In genomic region chr11:94513091-94513490, GRCh38 we compare ENCODE assay signal across 8 cellular contexts. TPM values are rescaled to one million over a fixed set of nuclear protein-coding genes. Genes with fewer than 3 reads are reported as not detected.
A peak's percentile ranks its signal among the peaks of the same experiment; 100 is the strongest.
DNase-seq lines count a peak whose midpoint lies in the region; ATAC-seq, FAIRE-seq and TF ChIP-seq lines count a peak whose summit lies in the region.
"Had no signal": no experiment of that assay in that cellular context is flagged by ENCODE, and none has a peak within 500 bp of the region (broad histone marks: within the 10 kb centered on the region; RNA-seq: fewer than 3 reads in every experiment).

No MANE protein-coding gene starts in this region.

- H3K27me3 ChIP-seq in astrocyte (ENCODE audit: insufficient read depth, low read length) = peaks cover 12% of the 10 kb centered on the region
- H3K27me3 ChIP-seq in osteoblast (ENCODE audit: insufficient read depth, low read length) = peaks cover 11% of the 10 kb centered on the region

- H3K27me3 Mint-ChIP-seq in astrocyte (ENCODE audit: low read depth, unreplicated experiment) = peaks cover 6% of the 10 kb centered on the region

- H3K4me3 Mint-ChIP-seq in astrocyte (ENCODE audit: unreplicated experiment) = no peak overlapping the region

- peak; percentile 67 for FAIRE-seq in GM19239 (lab: Jason Lieb, UNC)
- FAIRE-seq in astrocyte (lab: Jason Lieb, UNC) = no peak

- H3K4me1 ChIP-seq in astrocyte (ENCODE audit: insufficient read depth, low read length) = no peaks in the 10 kb centered on the region
- peaks cover 4% of the 10 kb centered on the region for H3K4me1 ChIP-seq in osteoblast (ENCODE audit: insufficient read depth, low read length)

- no peak for TF ChIP-seq CTCF in astrocyte (IDR thresholded peaks at IDR 0.05; ENCODE audit: insufficient read depth, low read depth, low read length)
- no peak for TF ChIP-seq CTCF in osteoblast (IDR thresholded peaks at IDR 0.05; ENCODE audit: extremely low read depth, low read depth, low read length)

- peaks cover 3% of the 10 kb centered on the region for H3K9me3 Mint-ChIP-seq in astrocyte (ENCODE audit: unreplicated experiment)

- H3K27ac ChIP-seq in astrocyte (ENCODE audit: low read depth, low read length) (no peak overlapping the region), osteoblast (ENCODE audit: low read depth, low read length) (no peak overlapping the region)

- no peak overlapping the region for H3K27ac Mint-ChIP-seq in astrocyte (ENCODE audit: unreplicated experiment)

- H3K4me3 ChIP-seq in astrocyte (ENCODE audit: insufficient read depth, low read depth, low read length) = no peak overlapping the region
- H3K4me3 ChIP-seq in osteoblast (ENCODE audit: insufficient read depth, low read length) = no peak overlapping the region

- no peaks in the 10 kb centered on the region for H3K4me1 Mint-ChIP-seq in astrocyte (ENCODE audit: low read depth, unreplicated experiment)

- ATAC-seq in HG02759 (IDR thresholded peaks at IDR 0.05; ENCODE audit: unreplicated experiment) = no peak

- H2AFZ ChIP-seq in astrocyte (ENCODE audit: low read depth, low read length) (peak overlapping the region; percentile 13), osteoblast (ENCODE audit: low read length) (no peak overlapping the region)

- no peaks in the 10 kb centered on the region for H4K20me1 ChIP-seq in astrocyte (ENCODE audit: insufficient read depth, low read length)
- H4K20me1 ChIP-seq in osteoblast (ENCODE audit: insufficient read depth, low read length) = no peaks in the 10 kb centered on the region

- H3K36me3 ChIP-seq in astrocyte (ENCODE audit: insufficient read depth, low read length) (no peaks in the 10 kb centered on the region), osteoblast (ENCODE audit: insufficient read depth, low read length) (no peaks in the 10 kb centered on the region)

- H3K9ac ChIP-seq in astrocyte (ENCODE audit: low read length) = no peak overlapping the region

- H3K9me3 ChIP-seq in astrocyte (ENCODE audit: insufficient read depth, low read depth, low read length) = no peaks in the 10 kb centered on the region
- no peaks in the 10 kb centered on the region for H3K9me3 ChIP-seq in osteoblast (ENCODE audit: low read depth, low read length)

- H3K79me2 ChIP-seq in astrocyte (ENCODE audit: insufficient read depth, low read length) (no peaks in the 10 kb centered on the region), osteoblast (ENCODE audit: insufficient read depth, low read length) (no peaks in the 10 kb centered on the region)

- H3K4me2 ChIP-seq in astrocyte (ENCODE audit: low read length) (peak overlapping the region; percentile 86), osteoblast (ENCODE audit: insufficient read depth, low read length) (peak overlapping the region; percentile 82)

- H3K36me3 Mint-ChIP-seq in astrocyte (ENCODE audit: low read depth, unreplicated experiment) = no peaks in the 10 kb centered on the region

- no peak for DNase-seq in GM19239 (ENCODE audit: insufficient read length, low spot score)
- peak; percentile 53 for DNase-seq in NCI-H1092 (lab: John Stamatoyannopoulos, UW)
- DNase-seq in astrocyte (ENCODE audit: low read depth) = no peak
- no peak for DNase-seq in osteoblast (ENCODE audit: insufficient read length, low spot score, missing footprints)
- DNase-seq in SKM-1 treated with dmso at 0.1 percent for 144 hours (lab: John Stamatoyannopoulos, UW; ENCODE audit: unreplicated experiment) = no peak
- DNase-seq in NCI-H524 treated with DMSO at 0.1 percent for 48 hours (lab: John Stamatoyannopoulos, UW) = no peak
- DNase-seq: foreskin melanocyte had no signal

RNA-seq across cellular contexts. Expression of gene C11orf97, which starts 0.8 kb away (rescaled TPM):
- not detected in 2 replicates for total RNA-seq in astrocyte
- total RNA-seq in osteoblast = not detected in 2 replicates

RNA-seq across cellular contexts. Expression of gene ANKRD49, which starts 19.3 kb away (rescaled TPM):
- 8.4 and 10.3 TPM in 2 replicates for total RNA-seq in astrocyte
- total RNA-seq in osteoblast = 13.0 and 14.1 TPM in 2 replicates

RNA-seq across cellular contexts. Expression of gene MRE11, which starts 19.4 kb away (rescaled TPM):
- 12.6 and 14.1 TPM in 2 replicates for total RNA-seq in astrocyte
- total RNA-seq in osteoblast = 10.1 and 15.0 TPM in 2 replicates

RNA-seq across cellular contexts. Expression of gene FUT4, which starts 30.6 kb away (rescaled TPM):
- total RNA-seq in astrocyte = 3.5 and 3.7 TPM in 2 replicates
- 5.6 and 7.2 TPM in 2 replicates for total RNA-seq in osteoblast

RNA-seq across cellular contexts. Expression of gene PIWIL4, which starts 54.1 kb away (rescaled TPM):
- total RNA-seq in astrocyte = 0.59 and 0.75 TPM in 2 replicates
- total RNA-seq in osteoblast = 1.8 and 2.1 TPM in 2 replicates
